12 cellular contexts compared by ENCODE assay signal in the genomic region with DNA sequence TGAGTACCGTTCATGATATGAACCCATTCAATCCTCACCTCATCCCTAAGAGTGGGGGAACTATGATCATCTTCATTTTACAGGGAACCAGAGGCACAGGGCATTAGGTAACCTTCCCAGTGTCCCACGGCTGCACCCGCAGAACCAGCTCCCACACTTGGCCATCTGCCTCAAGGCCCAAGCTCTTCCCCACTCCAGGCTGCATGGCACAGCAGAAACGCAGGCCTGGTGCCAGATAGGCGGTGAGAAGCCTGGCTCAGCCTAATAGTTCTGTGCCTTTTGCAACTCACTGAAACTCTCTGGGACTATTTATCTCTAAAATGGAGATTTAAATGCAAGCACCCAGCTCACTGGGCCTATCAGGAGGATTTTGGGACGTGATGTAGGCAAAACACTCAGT.
"Had no signal": no experiment of that assay in that cellular context is flagged by ENCODE, and none has a peak within 500 bp of the region (broad histone marks: within the 10 kb centered on the region; RNA-seq: fewer than 3 reads in every experiment).

No MANE protein-coding gene starts in this region.

- DNase-seq: activated CD4-positive, alpha-beta T cell treated with anti-CD3 and anti-CD28 coated beads for 1 hour; activated CD4-positive, alpha-beta T cell treated with anti-CD3 and anti-CD28 coated beads, Interleukin-2, amount 50 U/mL, for 48 hours; activated gamma-delta T cell treated with Interleukin-2 at 50 U/mL for 16 hours; activated naive CD8-positive, alpha-beta T cell treated with anti-CD3 and anti-CD28 coated beads, Interleukin-2, amount 10 ng/mL, durations not matched to agents 7 days and 5 days; activated T-cell treated with anti-CD3 and anti-CD28 coated beads, Interleukin-2, amount 50 U/mL, for 48 hours; colonic mucosa; foreskin keratinocyte; right lobe of liver; stimulated activated CD4-positive, alpha-beta T cell treated with anti-CD3 and anti-CD28 coated beads, Interleukin-2, amount 100 ng/mL, for 24 hours; stimulated activated naive CD4-positive, alpha-beta T cell; T-helper 9 cell had no signal

- H3K4me1 Mint-ChIP-seq: activated naive CD8-positive, alpha-beta T cell treated with anti-CD3 and anti-CD28 coated beads, Interleukin-2, amount 10 ng/mL, durations not matched to agents 7 days and 5 days had no signal

- ATAC-seq: foreskin keratinocyte, right lobe of liver had no signal

- H3K4me1 ChIP-seq: colonic mucosa, foreskin keratinocyte, right lobe of liver had no signal

- H3K9me3 ChIP-seq: colonic mucosa, neutrophil, right lobe of liver had no signal

- H3K4me3 Mint-ChIP-seq: activated naive CD8-positive, alpha-beta T cell treated with anti-CD3 and anti-CD28 coated beads, Interleukin-2, amount 10 ng/mL, durations not matched to agents 7 days and 5 days had no signal

- H3K27me3 ChIP-seq: colonic mucosa, right lobe of liver had no signal

- H3K36me3 ChIP-seq: colonic mucosa, neutrophil, right lobe of liver had no signal

- H3K36me3 Mint-ChIP-seq: activated naive CD8-positive, alpha-beta T cell treated with anti-CD3 and anti-CD28 coated beads, Interleukin-2, amount 10 ng/mL, durations not matched to agents 7 days and 5 days had no signal

- H3K27ac Mint-ChIP-seq: activated naive CD8-positive, alpha-beta T cell treated with anti-CD3 and anti-CD28 coated beads, Interleukin-2, amount 10 ng/mL, durations not matched to agents 7 days and 5 days had no signal

- H3K4me3 ChIP-seq: colonic mucosa, right lobe of liver had no signal

- H3K27ac ChIP-seq: colonic mucosa, foreskin keratinocyte, neutrophil, right lobe of liver had no signal

- H3K9me3 Mint-ChIP-seq: activated naive CD8-positive, alpha-beta T cell treated with anti-CD3 and anti-CD28 coated beads, Interleukin-2, amount 10 ng/mL, durations not matched to agents 7 days and 5 days had no signal
